ENCODE assay signal across 8 cellular contexts in genomic region chr4:153651041-153651960, GRCh38. TPM values are rescaled to one million over a fixed set of nuclear protein-coding genes. Genes with fewer than 3 reads are reported as not detected.
DNase-seq lines count a peak whose midpoint lies in the region; ATAC-seq and TF ChIP-seq lines count a peak whose summit lies in the region.

No MANE protein-coding gene starts in this region.

- no peak for TF ChIP-seq CTCF in hepatocyte (IDR thresholded peaks at IDR 0.05; ENCODE audit: poor library complexity)

- no peaks in the 10 kb centered on the region for H3K9me2 ChIP-seq in hepatocyte (replicated peaks; ENCODE audit: insufficient read depth)

- intact Hi-C loops in head of caudate nucleus (cut with DNase I), result no loop called here

- H4K20me1 ChIP-seq in hepatocyte (ENCODE audit: insufficient read depth, poor library complexity, severe bottlenecking), result no peaks in the 10 kb centered on the region

- no peak overlapping the region for H3K27ac ChIP-seq in hepatocyte

- H3K4me1 ChIP-seq in hepatocyte (ENCODE audit: insufficient read depth), result no peaks in the 10 kb centered on the region

- 85% methylated on average over 10 of the region's 10 CpGs for WGBS in hepatocyte (ENCODE audit: low lambda C conversion rate, missing lambda C conversion rate)

- ATAC-seq in GM19395 (IDR thresholded peaks at IDR 0.05; ENCODE audit: unreplicated experiment), result no peak

- H3K79me2 ChIP-seq in hepatocyte, result no peaks in the 10 kb centered on the region

- no peaks in the 10 kb centered on the region for H3K27me3 ChIP-seq in hepatocyte

- DNase-seq in activated gamma-delta T cell treated with Interleukin-2 at 50 U/mL for 16 hours (peak; percentile 30), activated gamma-delta T cell (lab: John Stamatoyannopoulos, UW) (no peak), head of caudate nucleus (peak in 25 of 42 donors; percentile 20 to 77 (median 39)), NCI-H524 treated with DMSO at 0.1 percent for 48 hours (lab: John Stamatoyannopoulos, UW) (no peak), hepatocyte (ENCODE audit: low spot score) (no peak)
- peak; percentile 36 for DNase-seq in activated T-cell treated with anti-CD3 and anti-CD28 coated beads, Interleukin-2, amount 50 U/mL, for 1 hour
- peak; percentile 15 to 41 for DNase-seq in stimulated activated CD4-positive, alpha-beta T cell treated with anti-CD3 and anti-CD28 coated beads, Interleukin-1b, Interleukin-23, amount 100 ng/mL, for 4 hours (ENCODE audit: low read depth in 2 of 2)

- no peaks in the 10 kb centered on the region for H3K9me3 ChIP-seq in hepatocyte (ENCODE audit: low read depth)

- no peak overlapping the region for H2AFZ ChIP-seq in hepatocyte

- H3K4me2 ChIP-seq in hepatocyte, result no peak overlapping the region

- H3K4me3 ChIP-seq in hepatocyte, result no peak overlapping the region

- H3K36me3 ChIP-seq in hepatocyte (replicated peaks; ENCODE audit: insufficient read depth, low read depth), result no peaks in the 10 kb centered on the region

RNA-seq across cellular contexts. Expression of gene TLR2, which starts 32.8 kb away (rescaled TPM):
- 6.6 and 10.6 TPM in 2 replicates for total RNA-seq in hepatocyte
- 1.7 and 1.8 TPM in 2 replicates for polyA plus RNA-seq in hepatocyte

Comparison
In these comparisons a context has a peak if more than half of its experiments do, and no peak if none do; other contexts are left out.
1. DNase-seq: peak in activated gamma-delta T cell treated with Interleukin-2 at 50 U/mL for 16 hours (single experiment), activated T-cell treated with anti-CD3 and anti-CD28 coated beads, Interleukin-2, amount 50 U/mL, for 1 hour (single experiment), head of caudate nucleus (25 of 42) and stimulated activated CD4-positive, alpha-beta T cell treated with anti-CD3 and anti-CD28 coated beads, Interleukin-1b, Interleukin-23, amount 100 ng/mL, for 4 hours (2 of 2); none in activated gamma-delta T cell (single experiment), NCI-H524 treated with DMSO at 0.1 percent for 48 hours (single experiment) and hepatocyte (single experiment).